22 cellular contexts compared by ENCODE assay signal in the genomic region with DNA sequence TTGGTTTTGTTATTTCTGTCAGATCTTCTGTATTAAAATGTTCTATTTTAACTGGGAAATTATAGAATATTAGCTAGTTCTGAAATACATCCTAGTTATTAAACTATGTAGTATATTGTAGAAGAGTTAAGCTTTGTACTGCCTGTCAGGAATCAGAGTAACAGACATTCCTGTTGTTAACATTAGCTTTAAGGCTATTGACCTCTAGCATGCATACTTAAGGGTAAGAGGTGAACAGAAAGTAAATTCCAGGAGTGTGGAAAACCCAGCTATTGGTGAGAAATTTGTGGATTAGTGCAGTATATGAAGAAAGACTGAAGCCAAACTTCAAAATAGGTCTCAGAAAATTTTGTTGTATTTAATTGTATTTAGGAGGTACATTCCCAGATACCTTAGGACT.
A peak's percentile ranks its signal among the peaks of the same experiment; 100 is the strongest.
DNase-seq lines count a peak whose midpoint lies in the region; ATAC-seq, FAIRE-seq and TF ChIP-seq lines count a peak whose summit lies in the region.
"Had no signal": no experiment of that assay in that cellular context is flagged by ENCODE, and none has a peak within 500 bp of the region (broad histone marks: within the 10 kb centered on the region; RNA-seq: fewer than 3 reads in every experiment).

No MANE protein-coding gene starts in this region.

- H3K9me3 ChIP-seq in GM23248 (ENCODE audit: low read depth): no peaks in the 10 kb centered on the region
- no peaks in the 10 kb centered on the region for H3K9me3 ChIP-seq in HepG2 (ENCODE audit: low read length)
- no peaks in the 10 kb centered on the region for H3K9me3 ChIP-seq in ascending aorta
- H3K9me3 ChIP-seq: A549, BE2C, SJSA1 had no signal

- H3K9me3 Mint-ChIP-seq in activated CD4-positive, alpha-beta T cell treated with anti-CD3 and anti-CD28 coated beads for 36 hours (ENCODE audit: low read depth): no peaks in the 10 kb centered on the region
- H3K9me3 Mint-ChIP-seq: IgD-negative memory B cell had no signal

- no peaks in the 10 kb centered on the region for H3K27me3 Mint-ChIP-seq in activated CD4-positive, alpha-beta T cell treated with anti-CD3 and anti-CD28 coated beads for 36 hours
- H3K27me3 Mint-ChIP-seq: IgD-negative memory B cell had no signal

- H3K4me3 Mint-ChIP-seq in activated CD4-positive, alpha-beta T cell treated with anti-CD3 and anti-CD28 coated beads for 36 hours: no peak overlapping the region
- H3K4me3 Mint-ChIP-seq: IgD-negative memory B cell had no signal

- H3K27ac ChIP-seq in GM23248 (no peak overlapping the region), HepG2 (ENCODE audit: extremely low read length, insufficient read depth, low read length) (peak overlapping the region; percentile 8), ascending aorta (no peak overlapping the region)
- H3K27ac ChIP-seq: A549, SJSA1 had no signal

- H3K9ac ChIP-seq in GM23248: no peak overlapping the region
- H3K9ac ChIP-seq in HepG2 (ENCODE audit: insufficient read depth, low read depth, low read length): no peak overlapping the region

- H2AFZ ChIP-seq in GM23248 (no peak overlapping the region), HepG2 (ENCODE audit: low read length) (no peak overlapping the region)

- peaks cover 4% of the 10 kb centered on the region for H3K36me3 Mint-ChIP-seq in activated CD4-positive, alpha-beta T cell treated with anti-CD3 and anti-CD28 coated beads for 36 hours (ENCODE audit: low read depth)
- H3K36me3 Mint-ChIP-seq: IgD-negative memory B cell had no signal

- CTCF ChIA-PET in HepG2 (lab: Yijun Ruan, JAX; ENCODE audit: low intra/inter-chr PET ratio, low total read pairs): no interaction called here
- CTCF ChIA-PET in activated CD4-positive, alpha-beta T cell treated with anti-CD3 and anti-CD28 coated beads for 36 hours (lab: Charles Lee): interaction anchor here (1.5 kb wide), 1 partner anchor 112 kb away, joined by 3 read pairs; a partner anchor contains a TSS

- H3K4me2 ChIP-seq in GM23248 (ENCODE audit: unreplicated experiment): peak overlapping the region; percentile 22
- H3K4me2 ChIP-seq in HepG2 (ENCODE audit: low read depth, low read length): no peak overlapping the region
- H3K4me2 ChIP-seq: A549 had no signal

- TF ChIP-seq CTCF in HepG2 (CRISPR knock-in tag; IDR thresholded peaks at IDR 0.05): no peak
- TF ChIP-seq CTCF in retinal pigment epithelial cell (conservative IDR thresholded peaks at IDR 0.05; ENCODE audit: low read depth, low read length): no peak
- no peak for TF ChIP-seq CTCF in ascending aorta (IDR thresholded peaks at IDR 0.05)

- peaks cover 3% of the 10 kb centered on the region for H3K4me1 Mint-ChIP-seq in activated CD4-positive, alpha-beta T cell treated with anti-CD3 and anti-CD28 coated beads for 36 hours

- no TSS peak for BruUV-seq in HepG2 (replicated peaks; lab: Mats Ljungman, UMichigan)

- H4K20me1 ChIP-seq in GM23248 (ENCODE audit: insufficient read depth) (no peaks in the 10 kb centered on the region), HepG2 (ENCODE audit: insufficient read depth, low read length) (no peaks in the 10 kb centered on the region)

- H3K4me3 ChIP-seq in GM23248 (no peak overlapping the region), HepG2 (replicated peaks in 1 of 3; ENCODE audit: insufficient read depth in 1 of 3, low read depth in 2 of 3, low read length in 3 of 3) (no peak overlapping the region), retinal pigment epithelial cell (ENCODE audit: low read length) (no peak overlapping the region), ascending aorta (no peak overlapping the region)
- H3K4me3 ChIP-seq: A549, SJSA1 had no signal

- H3K36me3 ChIP-seq in GM23248 (ENCODE audit: low read depth) (no peaks in the 10 kb centered on the region), HepG2 (replicated peaks in 1 of 2; ENCODE audit: control insufficient read depth in 1 of 2, insufficient read depth in 2 of 2, low read length in 2 of 2) (peaks cover 1 to 4% of the 10 kb centered on the region in 2 experiments; a peak in 4 of 5 replicates), ascending aorta (peaks cover 0 to 3% of the 10 kb centered on the region in 2 donors)
- H3K36me3 ChIP-seq: BE2C had no signal

- H3K79me2 ChIP-seq in GM23248 (ENCODE audit: insufficient read depth) (peaks cover 100% of the 10 kb centered on the region), HepG2 (ENCODE audit: insufficient read depth, low read length) (peaks cover 8% of the 10 kb centered on the region)

- H3K4me1 ChIP-seq in GM23248 (ENCODE audit: insufficient read depth) (peaks cover 22% of the 10 kb centered on the region), HepG2 (ENCODE audit: insufficient read depth, low read length) (peaks cover 9% of the 10 kb centered on the region; the same call in 1 of the 2 replicates), ascending aorta (peaks cover 3 to 14% of the 10 kb centered on the region in 2 donors)
- H3K4me1 ChIP-seq: A549, BE2C, SJSA1 had no signal

- H3K9me2 ChIP-seq in GM23248 (ENCODE audit: insufficient read depth): no peaks in the 10 kb centered on the region

- TF ChIP-seq EP300 in HepG2 (IDR thresholded peaks at IDR 0.05; ENCODE audit: low read depth in 2 of 2, low read length in 2 of 2): no peak
- TF ChIP-seq EP300 in HepG2 (CRISPR knock-in tag; IDR thresholded peaks at IDR 0.05; ENCODE audit: borderline replicate concordance): no peak

- TF ChIP-seq RAD21 in HepG2 (CRISPR knock-in tag; IDR thresholded peaks at IDR 0.05): no peak

- peak; percentile 71 for ATAC-seq in HepG2
- ATAC-seq in HG02884 (IDR thresholded peaks at IDR 0.05; ENCODE audit: unreplicated experiment): no peak
- no peak for ATAC-seq in activated CD4-positive, alpha-beta T cell treated with anti-CD3 and anti-CD28 coated beads for 36 hours
- ATAC-seq: A549 had no signal

- intact Hi-C loops in HepG2 (cut with micrococcal nuclease; ENCODE audit: unreplicated experiment) (loop anchor here (1.0 kb wide), 1 partner anchor 10 kb away; no protein-coding TSS in a partner anchor), ascending aorta (cut with DNase I) (no loop called here)
- intact Hi-C loops in activated CD4-positive, alpha-beta T cell treated with anti-CD3 and anti-CD28 coated beads for 36 hours (cut with DNase I, micrococcal nuclease): no loop called here

- peaks cover 14% of the 10 kb centered on the region; the same call in 1 of the 2 replicates for H3F3A ChIP-seq in GM23248 (ENCODE audit: insufficient read depth)

- no peak for FAIRE-seq in HepG2 (lab: Jason Lieb, UNC)
- FAIRE-seq: A549, D721Med, RCC 7860 had no signal

- no peak for TF ChIP-seq POLR2A in HepG2 (IDR thresholded peaks at IDR 0.05; ENCODE audit: insufficient read depth in 1 of 2, low read depth in 2 of 2, low read length in 2 of 2)

- POLR2A ChIA-PET in HepG2 (lab: Yijun Ruan, JAX): no interaction called here
- POLR2A ChIA-PET in activated CD4-positive, alpha-beta T cell treated with anti-CD3 and anti-CD28 coated beads for 36 hours (lab: Charles Lee): interaction anchor here (0.5 kb wide), 1 partner anchor 40 kb away, joined by 7 read pairs; no protein-coding TSS in a partner anchor

- in situ Hi-C loops in GM23248 (cut with MboI): no loop called here
- in situ Hi-C loops in HepG2 (cut with HindIII; ENCODE audit: extremely low pct_ligation_motif_present, low pct_unique_long_range_greater_than_20kb): no loop called here

- H3K27me3 ChIP-seq in GM23248 (replicated peaks; ENCODE audit: insufficient read depth) (no peaks in the 10 kb centered on the region), HepG2 (ENCODE audit: control insufficient read depth in 1 of 2, insufficient read depth in 2 of 2, low read length in 2 of 2) (no peaks in the 10 kb centered on the region), ascending aorta (no peaks in the 10 kb centered on the region)
- H3K27me3 ChIP-seq: BE2C, SJSA1 had no signal

- no peak overlapping the region for H3K27ac Mint-ChIP-seq in activated CD4-positive, alpha-beta T cell treated with anti-CD3 and anti-CD28 coated beads for 36 hours

- DNase-seq in GM23248 (no peak), astrocyte of the hippocampus (ENCODE audit: low read depth, low spot score) (peak; percentile 11), HepG2 (ENCODE audit: low spot score) (no peak), retinal pigment epithelial cell (ENCODE audit: low read depth) (peak; percentile 17), ascending aorta (ENCODE audit: low spot score in 2 of 2) (no peak), NCI-H748 (lab: John Stamatoyannopoulos, UW; ENCODE audit: unreplicated experiment) (no peak)
- DNase-seq in activated CD4-positive, alpha-beta T cell treated with anti-CD3 and anti-CD28 coated beads for 36 hours: no peak
- DNase-seq: BE2C, EL, GF-D8, NCI-H1694, NCI-H2081, NCI-H2171, NCI-H345, NCI-H524 treated with DMSO at 0.1 percent for 48 hours, OCI-M1 had no signal

TF ChIP-seq in HepG2, 621 proteins besides CTCF, POLR2A, EP300 and RAD21:
- TF ChIP-seq FOXA3 (CRISPR knock-in tag; IDR thresholded peaks at IDR 0.05) (0 out of 2 replicates have a peak, but pooled peaks have one; percentile 8), ZNF816 (CRISPR knock-in tag; IDR thresholded peaks at IDR 0.05; ENCODE audit: borderline replicate concordance) (no peak), TEAD3 (CRISPR knock-in tag; optimal IDR thresholded peaks at IDR 0.05; ENCODE audit: borderline replicate concordance) (peak; percentile 35), NR2F6 (IDR thresholded peaks at IDR 0.05) (no peak; the same call in 1 of the 2 replicates), NR2F6 (CRISPR knock-in tag; IDR thresholded peaks at IDR 0.05) (peak; percentile 10; the same call in 1 of the 2 replicates)
- TF ChIP-seq, protein P1, sequence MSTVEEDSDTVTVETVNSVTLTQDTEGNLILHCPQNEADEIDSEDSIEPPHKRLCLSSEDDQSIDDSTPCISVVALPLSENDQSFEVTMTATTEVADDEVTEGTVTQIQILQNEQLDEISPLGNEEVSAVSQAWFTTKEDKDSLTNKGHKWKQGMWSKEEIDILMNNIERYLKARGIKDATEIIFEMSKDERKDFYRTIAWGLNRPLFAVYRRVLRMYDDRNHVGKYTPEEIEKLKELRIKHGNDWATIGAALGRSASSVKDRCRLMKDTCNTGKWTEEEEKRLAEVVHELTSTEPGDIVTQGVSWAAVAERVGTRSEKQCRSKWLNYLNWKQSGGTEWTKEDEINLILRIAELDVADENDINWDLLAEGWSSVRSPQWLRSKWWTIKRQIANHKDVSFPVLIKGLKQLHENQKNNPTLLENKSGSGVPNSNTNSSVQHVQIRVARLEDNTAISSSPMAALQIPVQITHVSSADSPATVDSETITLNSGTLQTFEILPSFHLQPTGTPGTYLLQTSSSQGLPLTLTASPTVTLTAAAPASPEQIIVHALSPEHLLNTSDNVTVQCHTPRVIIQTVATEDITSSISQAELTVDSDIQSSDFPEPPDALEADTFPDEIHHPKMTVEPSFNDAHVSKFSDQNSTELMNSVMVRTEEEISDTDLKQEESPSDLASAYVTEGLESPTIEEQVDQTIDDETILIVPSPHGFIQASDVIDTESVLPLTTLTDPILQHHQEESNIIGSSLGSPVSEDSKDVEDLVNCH (CRISPR knock-in tag; IDR thresholded peaks at IDR 0.05): no peak

Comparison
In these comparisons a context has a peak if more than half of its experiments do, and no peak if none do; other contexts are left out.
1. DNase-seq: peak in astrocyte of the hippocampus (single experiment) and retinal pigment epithelial cell (single experiment); none in GM23248 (single experiment), HepG2 (single experiment), ascending aorta (0 of 2), activated CD4-positive, alpha-beta T cell treated with anti-CD3 and anti-CD28 coated beads for 36 hours (single experiment) and NCI-H748 (single experiment).